ENCODE assay signal across 8 cellular contexts in the genomic region with DNA sequence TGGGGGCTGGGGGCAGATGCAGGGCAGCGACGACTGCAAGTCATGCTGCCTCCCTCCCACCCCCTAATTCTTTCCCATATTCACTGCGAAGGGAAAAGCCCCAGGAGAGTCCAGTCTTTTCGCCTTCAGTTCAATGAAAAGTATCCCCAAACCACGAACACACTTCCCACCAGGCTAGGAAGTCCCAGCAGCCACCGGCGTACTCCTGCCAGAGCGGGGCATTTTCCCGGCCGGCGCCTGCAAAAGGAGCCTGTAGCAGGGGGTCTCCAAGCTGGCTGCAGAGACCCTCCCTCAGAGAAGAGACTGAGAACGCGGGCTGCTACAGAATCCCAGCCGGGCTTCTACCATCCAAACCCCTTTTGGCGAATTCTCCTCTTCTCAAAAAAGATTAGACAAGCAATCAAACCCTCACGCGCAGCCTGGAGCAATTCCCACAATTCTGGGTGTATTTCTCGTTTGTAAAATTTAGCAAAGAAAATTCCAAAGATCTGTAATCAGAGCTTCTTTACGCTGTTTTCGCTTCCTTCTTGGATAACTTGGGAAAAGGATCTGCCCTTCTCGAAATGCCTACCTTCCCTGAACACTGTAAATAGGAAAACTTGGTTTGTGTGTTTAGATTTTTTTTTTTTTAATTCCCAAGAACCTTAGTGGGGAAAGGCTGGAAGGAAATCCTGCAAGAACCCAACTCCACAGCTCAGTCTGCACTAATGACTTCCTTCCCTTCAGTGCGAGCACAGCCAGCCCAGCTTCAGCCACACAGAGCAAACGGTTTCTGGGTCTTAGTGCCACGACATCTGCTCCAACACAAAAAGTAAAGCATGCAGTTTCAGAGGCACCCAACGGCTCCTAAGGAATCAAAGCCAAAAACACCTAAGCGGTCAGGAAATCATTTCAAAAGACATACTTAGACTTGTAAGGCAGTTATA.
DNase-seq lines count a peak whose midpoint lies in the region; ATAC-seq and TF ChIP-seq lines count a peak whose summit lies in the region.

No MANE protein-coding gene starts in this region.

- DNase-seq in ELR (ENCODE audit: low read depth) (peak; percentile 63), NOMO-1 (lab: John Stamatoyannopoulos, UW; ENCODE audit: unreplicated experiment in 2 of 2) (peak; percentile 57 to 72), adrenal gland (peak; percentile 64 to 87 (median 72)), Right ventricle myocardium superior (peak; percentile 76), neural crest cell (ENCODE audit: low read depth, low spot score) (peak; percentile 29), OCI-M2 (lab: John Stamatoyannopoulos, UW; ENCODE audit: unreplicated experiment) (no peak), NCI-H345 treated with DMSO at 0.1 percent for 48 hours (lab: John Stamatoyannopoulos, UW; ENCODE audit: unreplicated experiment) (no peak), SHP77 treated with DMSO at 0.1 percent for 48 hours (lab: John Stamatoyannopoulos, UW) (no peak)

- peak overlapping the region; percentile 92 for H3K4me3 Mint-ChIP-seq in neural crest cell

- no peaks in the 10 kb centered on the region for H3K27me3 Mint-ChIP-seq in neural crest cell (ENCODE audit: low read depth)

- H3K9me3 ChIP-seq in adrenal gland (replicated peaks in 1 of 3): no peaks in the 10 kb centered on the region

- peak overlapping the region; percentile 35 to 84 (median 59) for H3K27ac ChIP-seq in adrenal gland

- TF ChIP-seq CTCF in adrenal gland (IDR thresholded peaks at IDR 0.05): no peak
- no peak for TF ChIP-seq CTCF in neural crest cell (conservative IDR thresholded peaks at IDR 0.05)

- WGBS in adrenal gland, 4 donors: 0 to 2% (median 1%) methylated on average over 24 to 26 of the region's 26 CpGs

- H3K27ac Mint-ChIP-seq in neural crest cell (ENCODE audit: unreplicated experiment): peak overlapping the region; percentile 79

- peak; percentile 11 to 75 for TF ChIP-seq POLR2A in adrenal gland (IDR thresholded peaks at IDR 0.05)

- peak; percentile 90 for ATAC-seq in Right ventricle myocardium superior (ENCODE audit: poor library complexity)

- intact Hi-C loops in adrenal gland (cut with DNase I) (loop anchor here in 1 of 2 donors (10.0 kb wide), 1 partner anchor 388 kb away; no protein-coding TSS in a partner anchor), Right ventricle myocardium superior (cut with DNase I) (loop anchor here (10.0 kb wide), 2 partner anchors 178 to 388 kb away; no protein-coding TSS in a partner anchor)

- no peaks in the 10 kb centered on the region for H3K36me3 Mint-ChIP-seq in neural crest cell (ENCODE audit: low read depth)

- no peaks in the 10 kb centered on the region for H3K27me3 ChIP-seq in adrenal gland

- no peaks in the 10 kb centered on the region for H3K36me3 ChIP-seq in adrenal gland (replicated peaks in 1 of 2)

- H3K4me1 ChIP-seq in adrenal gland (replicated peaks in 1 of 2): peaks cover 17 to 19% of the 10 kb centered on the region in 2 donors

- H3K4me1 Mint-ChIP-seq in neural crest cell: peaks cover 39% of the 10 kb centered on the region

- no peaks in the 10 kb centered on the region for H3K9me3 Mint-ChIP-seq in neural crest cell

- H3K4me3 ChIP-seq in adrenal gland: peak overlapping the region in 3 of 4 donors; percentile 4 to 71 (median 51)

Comparison
In these comparisons a context has a peak if more than half of its experiments do, and no peak if none do; other contexts are left out.
1. DNase-seq: peak in ELR (single experiment), NOMO-1 (2 of 2), adrenal gland (7 of 7), Right ventricle myocardium superior (single experiment) and neural crest cell (single experiment); none in OCI-M2 (single experiment), NCI-H345 treated with DMSO at 0.1 percent for 48 hours (single experiment) and SHP77 treated with DMSO at 0.1 percent for 48 hours (single experiment).